In genomic region chr17:48596735-48597491, GRCh38 we compare ENCODE assay signal across 10 cellular contexts. TPM values are rescaled to one million over a fixed set of nuclear protein-coding genes. Genes with fewer than 3 reads are reported as not detected.
DNase-seq lines count a peak whose midpoint lies in the region; ATAC-seq, FAIRE-seq and TF ChIP-seq lines count a peak whose summit lies in the region.
"Had no signal": no experiment of that assay in that cellular context is flagged by ENCODE, and none has a peak within 500 bp of the region (broad histone marks: within the 10 kb centered on the region; RNA-seq: fewer than 3 reads in every experiment).

No MANE protein-coding gene starts in this region.

- H3K4me2 ChIP-seq in astrocyte (ENCODE audit: low read length): peak overlapping the region; percentile 84

- intact Hi-C loops in heart right ventricle (cut with DNase I): loop anchor here in 3 of 10 donors (10.0 kb wide), 2 partner anchors 252 to 262 kb away; no protein-coding TSS in a partner anchor
- intact Hi-C loops in Right ventricle myocardium superior (cut with DNase I): loop anchor here (10.0 kb wide), 1 partner anchor 252 kb away; no protein-coding TSS in a partner anchor

- H3K27me3 ChIP-seq in heart right ventricle: peaks cover 69 to 100% (median 98%) of the 10 kb centered on the region in 7 donors
- peaks cover 88% of the 10 kb centered on the region for H3K27me3 ChIP-seq in astrocyte (ENCODE audit: insufficient read depth, low read length)

- H3K27ac ChIP-seq in heart right ventricle (peak overlapping the region in 2 of 10 donors; percentile 34 to 71), astrocyte (ENCODE audit: low read depth, low read length) (no peak overlapping the region), mesodermal cell (ENCODE audit: low read depth, low read length, severe bottlenecking) (peak overlapping the region; percentile 91)

- no peak for FAIRE-seq in astrocyte (lab: Jason Lieb, UNC)

- peaks cover 24% of the 10 kb centered on the region for H4K20me1 ChIP-seq in astrocyte (ENCODE audit: insufficient read depth, low read length)

- H3K9me3 Mint-ChIP-seq in astrocyte (ENCODE audit: unreplicated experiment): peaks cover 46% of the 10 kb centered on the region

- no peak for ATAC-seq in heart right ventricle
- no peak for ATAC-seq in Right ventricle myocardium superior (ENCODE audit: poor library complexity)

- TF ChIP-seq CTCF in heart right ventricle (IDR thresholded peaks at IDR 0.05) (no peak), astrocyte (IDR thresholded peaks at IDR 0.05; ENCODE audit: insufficient read depth, low read depth, low read length) (no peak)

- no peaks in the 10 kb centered on the region for H3K36me3 Mint-ChIP-seq in astrocyte (ENCODE audit: low read depth, unreplicated experiment)

- H3K9me3 ChIP-seq in heart right ventricle (no peaks in the 10 kb centered on the region), astrocyte (ENCODE audit: insufficient read depth, low read depth, low read length) (no peaks in the 10 kb centered on the region), mesodermal cell (ENCODE audit: control insufficient read depth, low read length) (no peaks in the 10 kb centered on the region)

- H3K9ac ChIP-seq in astrocyte (ENCODE audit: low read length): peak overlapping the region; percentile 59

- peak overlapping the region; percentile 62 for H2AFZ ChIP-seq in astrocyte (ENCODE audit: low read depth, low read length)

- H3K4me3 Mint-ChIP-seq in astrocyte (ENCODE audit: unreplicated experiment): no peak overlapping the region

- no peak for DNase-seq in heart right ventricle
- no peak for DNase-seq in Right ventricle myocardium superior
- no peak for DNase-seq in astrocyte (ENCODE audit: low read depth)
- DNase-seq in hippocampal formation (lab: John Stamatoyannopoulos, UW): no peak
- DNase-seq in LoVo (ENCODE audit: low spot score): no peak
- DNase-seq in NCI-H82 (lab: John Stamatoyannopoulos, UW): no peak
- DNase-seq in stimulated activated CD4-positive, alpha-beta T cell treated with anti-CD3 and anti-CD28 coated beads, Interleukin-4, amount 100 ng/mL, for 24 hours: no peak
- DNase-seq: left colon, NCI-H2171 had no signal

- H3K4me3 ChIP-seq in heart right ventricle (peak overlapping the region; percentile 24 to 56 (median 40)), astrocyte (ENCODE audit: insufficient read depth, low read depth, low read length) (peak overlapping the region; percentile 59), mesodermal cell (ENCODE audit: extremely low read depth, insufficient read depth, low read length, poor library complexity, severe bottlenecking) (peak overlapping the region; percentile 54)

- H3K27me3 Mint-ChIP-seq in astrocyte (ENCODE audit: low read depth, unreplicated experiment): peaks cover 91% of the 10 kb centered on the region

- peaks cover 12% of the 10 kb centered on the region for H3K79me2 ChIP-seq in astrocyte (ENCODE audit: insufficient read depth, low read length)

- no peaks in the 10 kb centered on the region for H3K4me1 Mint-ChIP-seq in astrocyte (ENCODE audit: low read depth, unreplicated experiment)

- H3K27ac Mint-ChIP-seq in astrocyte (ENCODE audit: unreplicated experiment): peak overlapping the region; percentile 66

- 7 to 9% methylated on average over 23 to 26 of the region's 26 CpGs for WGBS in heart right ventricle, 2 donors
- WGBS in mesodermal cell (ENCODE audit: insufficient coverage in 2 of 2), 2 experiments: 6 to 8% methylated on average over 18 to 20 of the region's 26 CpGs

- H3K36me3 ChIP-seq in heart right ventricle (no peaks in the 10 kb centered on the region), astrocyte (ENCODE audit: insufficient read depth, low read length) (no peaks in the 10 kb centered on the region), mesodermal cell (ENCODE audit: control insufficient read depth, insufficient read depth, low read length) (no peaks in the 10 kb centered on the region)

- H3K4me1 ChIP-seq in heart right ventricle (peaks cover 3 to 55% (median 22%) of the 10 kb centered on the region in 9 donors), astrocyte (ENCODE audit: insufficient read depth, low read length) (peaks cover 18% of the 10 kb centered on the region), mesodermal cell (ENCODE audit: control insufficient read depth, insufficient read depth, low read length, poor library complexity, severe bottlenecking) (peaks cover 27% of the 10 kb centered on the region)

RNA-seq across cellular contexts. Expression of gene HOXB5, which starts 3.3 kb away (rescaled TPM):
- total RNA-seq in heart right ventricle: under 1 TPM in 1 of 10 donors, not detected in 9; 0.18 TPM
- under 1 TPM; 0.06 to 0.15 TPM for polyA plus RNA-seq in heart right ventricle
- 0.13 TPM for total RNA-seq in Right ventricle myocardium superior
- total RNA-seq in astrocyte: not detected in 2 replicates
- 13.7 TPM for polyA plus RNA-seq in mesodermal cell (2013, experiment 1 of 2)
- polyA plus RNA-seq in mesodermal cell (2013, experiment 2 of 2): 15.0 TPM

RNA-seq across cellular contexts. Expression of gene HOXB3, which starts 6.9 kb away (rescaled TPM):
- 1 to 10 TPM in 5 of 10 donors, under 1 TPM in 5; 0.24 to 3.9 (median 0.97) TPM for total RNA-seq in heart right ventricle
- 1 to 10 TPM; 1.3 to 5.9 TPM for polyA plus RNA-seq in heart right ventricle
- total RNA-seq in Right ventricle myocardium superior: 1.6 TPM
- total RNA-seq in astrocyte: not detected in 2 replicates
- 28.7 TPM for polyA plus RNA-seq in mesodermal cell (2013, experiment 1 of 2)
- polyA plus RNA-seq in mesodermal cell (2013, experiment 2 of 2): 27.8 TPM

RNA-seq across cellular contexts. Expression of gene HOXB6, which starts 7.9 kb away (rescaled TPM):
- total RNA-seq in heart right ventricle (1 to 10 TPM in 1 of 10 donors, under 1 TPM in 7, not detected in 2; 0.14 to 1.2 (median 0.33) TPM), Right ventricle myocardium superior (0.78 TPM), astrocyte (not detected in 2 replicates)
- under 1 TPM; 0.88 to 0.96 TPM for polyA plus RNA-seq in heart right ventricle
- 38.9 TPM for polyA plus RNA-seq in mesodermal cell (2013, experiment 1 of 2)
- 49.8 TPM for polyA plus RNA-seq in mesodermal cell (2013, experiment 2 of 2)

RNA-seq across cellular contexts. Expression of gene HOXB7, which starts 13.9 kb away (rescaled TPM):
- total RNA-seq in heart right ventricle: under 1 TPM in 4 of 10 donors, not detected in 6; 0.25 to 0.62 (median 0.45) TPM
- polyA plus RNA-seq in heart right ventricle: under 1 TPM; 0.13 to 0.29 TPM
- 0.22 TPM for total RNA-seq in Right ventricle myocardium superior
- total RNA-seq in astrocyte: not detected in 2 replicates
- polyA plus RNA-seq in mesodermal cell (2013, experiment 1 of 2): 10.4 TPM
- polyA plus RNA-seq in mesodermal cell (2013, experiment 2 of 2): 19.8 TPM

RNA-seq across cellular contexts. Expression of gene HOXB8, which starts 18.2 kb away (rescaled TPM):
- total RNA-seq in heart right ventricle (under 1 TPM in 1 of 10 donors, not detected in 9; 0.55 TPM), Right ventricle myocardium superior (not detected), astrocyte (not detected in 2 replicates)
- polyA plus RNA-seq in heart right ventricle: not detected
- 30.0 TPM for polyA plus RNA-seq in mesodermal cell (2013, experiment 1 of 2)
- polyA plus RNA-seq in mesodermal cell (2013, experiment 2 of 2): 41.5 TPM
